20 cellular contexts compared by ENCODE assay signal in the genomic region with DNA sequence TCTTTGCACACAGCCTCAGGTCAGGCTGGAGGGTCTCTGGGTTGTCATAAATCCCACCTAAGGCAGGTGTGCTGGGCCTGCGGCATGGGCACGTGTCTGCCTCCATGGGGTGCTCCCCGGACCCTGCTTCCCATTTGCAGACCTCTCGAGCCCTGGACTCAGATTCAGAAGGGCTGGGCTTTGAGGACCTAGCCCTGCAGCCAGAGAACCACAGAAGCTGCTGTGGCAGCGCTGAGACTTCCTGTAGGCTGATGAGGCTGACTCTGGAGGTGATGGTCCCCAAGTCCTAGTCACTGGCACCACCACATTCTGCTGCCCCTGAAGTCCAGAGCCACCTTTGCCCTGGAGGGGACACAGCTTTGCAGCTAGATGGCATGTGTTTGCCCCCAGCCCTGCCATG.
DNase-seq lines count a peak whose midpoint lies in the region; ATAC-seq and TF ChIP-seq lines count a peak whose summit lies in the region.
"Had no signal": no experiment of that assay in that cellular context is flagged by ENCODE, and none has a peak within 500 bp of the region (broad histone marks: within the 10 kb centered on the region; RNA-seq: fewer than 3 reads in every experiment).

No MANE protein-coding gene starts in this region.

- DNase-seq in heart left ventricle = no peak
- no peak for DNase-seq in Right ventricle myocardium inferior (ENCODE audit: missing footprints)
- DNase-seq in omental fat pad (ENCODE audit: low spot score) = no peak
- no peak for DNase-seq in vagina (ENCODE audit: extremely low spot score in 2 of 2)
- DNase-seq in hippocampal formation (lab: John Stamatoyannopoulos, UW) = no peak
- DNase-seq in inferior parietal cortex (ENCODE audit: extremely low spot score) = no peak
- DNase-seq: activated B cell treated with CpG ODN at 0.5 μM for 24 hours; activated CD8-positive, alpha-beta memory T cell treated with anti-CD3 and anti-CD28 coated beads for 24 hours; CD4-positive, alpha-beta T cell; NCI-H748 treated with DMSO at 0.1 percent for 48 hours; OCI-M1; pancreas; small intestine; stimulated activated CD4-positive, alpha-beta T cell treated with anti-CD3 and anti-CD28 coated beads, Interleukin-4, amount 100 ng/mL, for 4 hours had no signal

- H3K27me3 ChIP-seq in heart left ventricle (no peaks in the 10 kb centered on the region), vagina (no peaks in the 10 kb centered on the region)
- H3K27me3 ChIP-seq: adrenal gland, pancreas, SJCRH30, tibial nerve had no signal

- H3K36me3 ChIP-seq in heart left ventricle (no peaks in the 10 kb centered on the region), vagina (no peaks in the 10 kb centered on the region)
- H3K36me3 ChIP-seq: adrenal gland, pancreas, SJCRH30, tibial nerve had no signal

- intact Hi-C loops in heart left ventricle (cut with DNase I) = loop anchor here in 8 of 10 donors (2.0 to 10.0 kb wide), 10 partner anchors 97 to 300 kb away; partner anchors contain the start of gene MEF2A (in 5 of the 8)
- intact Hi-C loops in Right ventricle myocardium inferior (cut with DNase I) = loop anchor here (2.0 to 5.0 kb wide), 4 partner anchors 100 to 297 kb away; partner anchors contain the start of gene MEF2A
- intact Hi-C loops in vagina (cut with DNase I) = no loop called here

- TF ChIP-seq POLR2A in heart left ventricle (IDR thresholded peaks at IDR 0.05) (no peak), vagina (IDR thresholded peaks at IDR 0.05) (no peak)

- ATAC-seq in heart left ventricle (no peak), Right ventricle myocardium inferior (no peak), omental fat pad (ENCODE audit: low FRiP score) (peak; percentile 4), HG03175 (IDR thresholded peaks at IDR 0.05; ENCODE audit: unreplicated experiment) (no peak)
- ATAC-seq: left lobe of liver had no signal

- H3K27ac ChIP-seq in heart left ventricle = peak overlapping the region in 8 of 12 donors; percentile 6 to 71 (median 43)
- peak overlapping the region; percentile 47 for H3K27ac ChIP-seq in cingulate gyrus (ENCODE audit: low read depth, low read length)
- peak overlapping the region; percentile 42 for H3K27ac ChIP-seq in vagina
- H3K27ac ChIP-seq: adrenal gland, pancreas, SJCRH30 had no signal

- H3K4me3 ChIP-seq in heart left ventricle (no peak overlapping the region), vagina (no peak overlapping the region)
- H3K4me3 ChIP-seq: adrenal gland, pancreas, tibial nerve had no signal

- H3K9me3 ChIP-seq in heart left ventricle = no peaks in the 10 kb centered on the region
- no peaks in the 10 kb centered on the region for H3K9me3 ChIP-seq in vagina
- H3K9me3 ChIP-seq: adrenal gland, pancreas, SJCRH30, tibial nerve had no signal

- WGBS in heart left ventricle, 4 donors = 74 to 82% (median 82%) methylated on average over 4 to 5 of the region's 5 CpGs

- H3K4me1 ChIP-seq in heart left ventricle (peaks cover 0 to 26% (median 22%) of the 10 kb centered on the region in 12 donors), vagina (peaks cover 22% of the 10 kb centered on the region)
- H3K4me1 ChIP-seq: pancreas had no signal

- TF ChIP-seq CTCF in heart left ventricle (IDR thresholded peaks at IDR 0.05) (no peak), omental fat pad (IDR thresholded peaks at IDR 0.05) (no peak), vagina (IDR thresholded peaks at IDR 0.05) (no peak)
